ENCODE assay signal across 28 cellular contexts in genomic region chr5:81350507-81350906, GRCh38. TPM values are rescaled to one million over a fixed set of nuclear protein-coding genes. Genes with fewer than 3 reads are reported as not detected.
"Had no signal": no experiment of that assay in that cellular context is flagged by ENCODE, and none has a peak within 500 bp of the region (broad histone marks: within the 10 kb centered on the region; RNA-seq: fewer than 3 reads in every experiment).

No MANE protein-coding gene starts in this region.

- H3K9me3 Mint-ChIP-seq: naive thymus-derived CD8-positive, alpha-beta T cell; nephron; neural crest cell; stimulated activated memory B cell treated with anti-CD40 and anti-IgM and Interleukin-4, amounts not matched to agents 10 μg/mL and 1 μg/mL and 100 μg/mL, for 72 hours; stimulated activated naive CD8-positive, alpha-beta T cell treated with anti-CD3 and anti-CD28 coated beads, Interleukin-15, amount 100 ng/mL, for 72 hours; type B pancreatic cell had no signal

- H3K9me3 ChIP-seq: left ventricle myocardium inferior, ovary, sigmoid colon, spleen, tibial nerve, uterus had no signal

- H3K27me3 Mint-ChIP-seq: progenitor cell of endocrine pancreas; stimulated activated memory B cell treated with anti-CD40 and anti-IgM and Interleukin-4, amounts not matched to agents 10 μg/mL and 1 μg/mL and 100 μg/mL, for 72 hours; type B pancreatic cell had no signal

- H3K4me3 ChIP-seq: hepatocyte, left ventricle myocardium inferior, lung, ovary, sigmoid colon, spleen, tibial nerve, uterus had no signal

- H3K79me2 ChIP-seq: hepatocyte had no signal

- H3K36me3 Mint-ChIP-seq: naive thymus-derived CD8-positive, alpha-beta T cell; stimulated activated memory B cell treated with anti-CD40 and anti-IgM and Interleukin-4, amounts not matched to agents 10 μg/mL and 1 μg/mL and 100 μg/mL, for 72 hours; type B pancreatic cell had no signal

- H3K36me3 ChIP-seq: left ventricle myocardium inferior, ovary, sigmoid colon, spleen, tibial nerve, uterus had no signal

- H3K4me2 ChIP-seq: hepatocyte had no signal

- H3K4me1 ChIP-seq: left ventricle myocardium inferior, sigmoid colon, spleen, tibial nerve, uterus had no signal

- H3K27ac Mint-ChIP-seq: naive thymus-derived CD8-positive, alpha-beta T cell; nephron; progenitor cell of endocrine pancreas; stimulated activated memory B cell treated with anti-CD40 and anti-IgM and Interleukin-4, amounts not matched to agents 10 μg/mL and 1 μg/mL and 100 μg/mL, for 72 hours; stimulated activated naive CD8-positive, alpha-beta T cell treated with anti-CD3 and anti-CD28 coated beads, Interleukin-15, amount 100 ng/mL, for 72 hours; type B pancreatic cell had no signal

- H3K4me1 Mint-ChIP-seq: naive thymus-derived CD8-positive, alpha-beta T cell; nephron; neural crest cell; stimulated activated memory B cell treated with anti-CD40 and anti-IgM and Interleukin-4, amounts not matched to agents 10 μg/mL and 1 μg/mL and 100 μg/mL, for 72 hours had no signal

- DNase-seq: islet precursor cell; left ventricle myocardium inferior; midbrain; naive thymus-derived CD8-positive, alpha-beta T cell; ovary; retina; right cardiac atrium; sigmoid colon; small intestine; spleen; stimulated activated CD4-positive, alpha-beta T cell treated with anti-CD3 and anti-CD28 coated beads, Interleukin-4, amount 100 ng/mL, for 4 hours; stimulated activated CD8-positive, alpha-beta memory T cell treated with anti-CD3 and anti-CD28 coated beads, Interleukin-4, amount 100 ng/mL, for 48 hours; stimulated activated naive CD4-positive, alpha-beta T cell treated with Interleukin-2 at 50 U/mL for 16 hours; stimulated activated naive CD8-positive, alpha-beta T cell treated with anti-CD3 and anti-CD28 coated beads, Interleukin-15, amount 100 ng/mL, for 72 hours; substantia nigra; uterus had no signal

- ATAC-seq: naive thymus-derived CD8-positive, alpha-beta T cell; right cardiac atrium; stimulated activated memory B cell treated with anti-CD40 and anti-IgM and Interleukin-4, amounts not matched to agents 10 μg/mL and 1 μg/mL and 100 μg/mL, for 72 hours; stimulated activated naive CD8-positive, alpha-beta T cell treated with anti-CD3 and anti-CD28 coated beads, Interleukin-15, amount 100 ng/mL, for 72 hours had no signal

- H3K27me3 ChIP-seq: hepatocyte, ovary, sigmoid colon, spleen, tibial nerve, uterus had no signal

- H3K4me3 Mint-ChIP-seq: naive thymus-derived CD8-positive, alpha-beta T cell; nephron; neural crest cell; stimulated activated memory B cell treated with anti-CD40 and anti-IgM and Interleukin-4, amounts not matched to agents 10 μg/mL and 1 μg/mL and 100 μg/mL, for 72 hours; stimulated activated naive CD8-positive, alpha-beta T cell treated with anti-CD3 and anti-CD28 coated beads, Interleukin-15, amount 100 ng/mL, for 72 hours; type B pancreatic cell had no signal

- H2AFZ ChIP-seq: hepatocyte had no signal

- H3K27ac ChIP-seq: hepatocyte, left ventricle myocardium inferior, ovary, sigmoid colon, spleen, tibial nerve, uterus had no signal

RNA-seq across cellular contexts. Expression of gene ACOT12, which starts 43.4 kb away (rescaled TPM):
- total RNA-seq: kidney epithelial cell; left ventricle myocardium inferior; lung; mesenteric fat pad; naive thymus-derived CD8-positive, alpha-beta T cell; neural crest cell; omental fat pad; progenitor cell of endocrine pancreas; right cardiac atrium; spleen; ureter had no signal
- polyA plus RNA-seq: lung; naive thymus-derived CD8-positive, alpha-beta T cell; ovary; right cardiac atrium had no signal
